Comparison of ENCODE assay signal across 8 cellular contexts in genomic region chr19:48719263-48720171, GRCh38. TPM values are rescaled to one million over a fixed set of nuclear protein-coding genes. Genes with fewer than 3 reads are reported as not detected.
A peak's percentile ranks its signal among the peaks of the same experiment; 100 is the strongest.
DNase-seq lines count a peak whose midpoint lies in the region; ATAC-seq, FAIRE-seq and TF ChIP-seq lines count a peak whose summit lies in the region.

Gene MAMSTR (minus strand): TSS chr19:48719725. CDS start chr19:48719031, 694 bp downstream.

- H3K4me3 ChIP-seq in K562 (peak within 1 kb of the TSS; percentile 54), mesenchymal stem cell (ENCODE audit: insufficient read depth in 1 of 2, low read depth in 1 of 2, low read length in 2 of 2) (peak within 1 kb of the TSS in 1 of 2 experiments; percentile 84), upper lobe of right lung (peak within 1 kb of the TSS; percentile 63)

- no peak for TF ChIP-seq POLR2A in K562 (conservative IDR thresholded peaks at IDR 0.05)

- H3K14ac ChIP-seq in mesenchymal stem cell (ENCODE audit: low read length in 2 of 2) = no peak within 1 kb of the TSS

- H3K9ac ChIP-seq in K562 (ENCODE audit: insufficient read depth in 1 of 2, low read depth in 2 of 2, low read length in 2 of 2) (peak within 1 kb of the TSS; percentile 69 to 91), mesenchymal stem cell (ENCODE audit: low read length) (peak within 1 kb of the TSS; percentile 88)

- peaks cover 8% of the 10 kb centered on the region for H3K79me1 ChIP-seq in mesenchymal stem cell (replicated peaks; ENCODE audit: low read length, poor library complexity, severe bottlenecking)

- TF ChIP-seq EP300 in K562 (IDR thresholded peaks at IDR 0.05; ENCODE audit: low read length) = no peak

- H3K23ac ChIP-seq in mesenchymal stem cell (ENCODE audit: low read length in 2 of 2) = no peak within 1 kb of the TSS

- no peaks in the 10 kb centered on the region for H3K27me3 ChIP-seq in K562 (ENCODE audit: control insufficient read depth in 2 of 2, insufficient read depth in 2 of 2, low read length in 2 of 2)
- no peaks in the 10 kb centered on the region for H3K27me3 ChIP-seq in mesenchymal stem cell (ENCODE audit: control insufficient read depth in 1 of 2, insufficient read depth in 1 of 2, low read length in 2 of 2)
- H3K27me3 ChIP-seq in upper lobe of right lung = no peaks in the 10 kb centered on the region

- H2AK5ac ChIP-seq in mesenchymal stem cell (ENCODE audit: low read length, severe bottlenecking) = no peak within 1 kb of the TSS

- BruUV-seq in K562 (replicated peaks; lab: Mats Ljungman, UMichigan) = no TSS peak

- H3K4ac ChIP-seq in mesenchymal stem cell (ENCODE audit: low read depth in 1 of 2, low read length in 2 of 2) = peak within 1 kb of the TSS; percentile 69 to 85

- H3K27ac ChIP-seq in K562 (ENCODE audit: extremely low read depth, low read depth, low read length) (peak within 1 kb of the TSS; percentile 75), mesenchymal stem cell (ENCODE audit: low read length, poor library complexity, severe bottlenecking) (no peak within 1 kb of the TSS), upper lobe of right lung (peak within 1 kb of the TSS; percentile 84)

- H2BK120ac ChIP-seq in mesenchymal stem cell (ENCODE audit: low read depth, low read length) = peak within 1 kb of the TSS; percentile 77

- intact Hi-C loops in activated naive CD4-positive, alpha-beta T cell treated with anti-CD3 and anti-CD28 coated beads for 36 hours (cut with micrococcal nuclease) = no loop called here
- intact Hi-C loops in K562 (cut with micrococcal nuclease) (no loop called here), upper lobe of right lung (cut with DNase I) (no loop called here)

- no peaks in the 10 kb centered on the region for H3K9me1 ChIP-seq in K562 (ENCODE audit: control insufficient read depth, insufficient read depth, low read length)

- no peak for DNase-seq in activated naive CD4-positive, alpha-beta T cell treated with anti-CD3 and anti-CD28 coated beads for 36 hours
- no peak for DNase-seq in activated naive CD4-positive, alpha-beta T cell treated with Interleukin-2 at 50 U/mL for 16 hours
- DNase-seq in K562 (ENCODE audit: extremely low read depth in 1 of 4, low spot score in 3 of 4) (peak in 2 of 4 experiments; percentile 41 to 44), mesenchymal stem cell (no peak), upper lobe of right lung (no peak), NCI-H2196 (lab: John Stamatoyannopoulos, UW; ENCODE audit: unreplicated experiment) (no peak)

- peak within 1 kb of the TSS in 1 of 2 experiments; percentile 70 for H2BK12ac ChIP-seq in mesenchymal stem cell (ENCODE audit: low read length in 2 of 2)

- ATAC-seq in K562 (no peak), upper lobe of right lung (no peak), GM18498 (IDR thresholded peaks at IDR 0.05; ENCODE audit: unreplicated experiment) (no peak), GM18511 (IDR thresholded peaks at IDR 0.05; ENCODE audit: unreplicated experiment) (no peak)

- H3K4me2 ChIP-seq in K562 (ENCODE audit: insufficient read depth, low read length) = peak within 1 kb of the TSS; percentile 84
- H3K4me2 ChIP-seq in mesenchymal stem cell (ENCODE audit: low read length, poor library complexity, severe bottlenecking) = no peak within 1 kb of the TSS

- H3K9me3 Mint-ChIP-seq in activated naive CD4-positive, alpha-beta T cell treated with anti-CD3 and anti-CD28 coated beads for 36 hours = no peaks in the 10 kb centered on the region

- H3K18ac ChIP-seq in mesenchymal stem cell (ENCODE audit: low read depth in 1 of 2, low read length in 2 of 2) = peak within 1 kb of the TSS; percentile 47 to 56

- H2BK15ac ChIP-seq in mesenchymal stem cell (ENCODE audit: low read depth, poor library complexity, severe bottlenecking) = peak within 1 kb of the TSS; percentile 64

- TF ChIP-seq CTCF in K562 (IDR thresholded peaks at IDR 0.05 in 2 of 3, conservative IDR thresholded peaks at IDR 0.05 in 1 of 3; ENCODE audit: insufficient read depth in 2 of 3, low read depth in 1 of 3, low read length in 3 of 3) (no peak), upper lobe of right lung (IDR thresholded peaks at IDR 0.05) (no peak)

- H2AFZ ChIP-seq in K562 (ENCODE audit: low read depth, low read length) (peak within 1 kb of the TSS; percentile 98), mesenchymal stem cell (ENCODE audit: low read depth, low read length) (peak within 1 kb of the TSS; percentile 66)

- no peak for TF ChIP-seq RAD21 in K562 (CRISPR knock-in tag; conservative IDR thresholded peaks at IDR 0.05 in 1 of 2, IDR thresholded peaks at IDR 0.05 in 1 of 2)

- H3K4me1 Mint-ChIP-seq in activated naive CD4-positive, alpha-beta T cell treated with anti-CD3 and anti-CD28 coated beads for 36 hours (ENCODE audit: low read depth) = peaks cover 13% of the 10 kb centered on the region

- no peak for FAIRE-seq in K562 (lab: Jason Lieb, UNC)

- in situ Hi-C loops in K562 (cut with MboI) = no loop called here

- WGBS in K562 (ENCODE audit: insufficient coverage, low coverage, missing lambda C conversion rate) = 80% methylated on average over 15 of the region's 33 CpGs
- 89% methylated on average over 32 of the region's 33 CpGs for WGBS in mesenchymal stem cell

- H4K20me1 ChIP-seq in K562 (replicated peaks; ENCODE audit: control insufficient read depth, insufficient read depth, low read length) = no peaks in the 10 kb centered on the region

- 0 out of 3 replicates have a peak, but pooled peaks cover 3% of the 10 kb centered on the region for H3K79me2 ChIP-seq in K562 (ENCODE audit: control insufficient read depth, insufficient read depth, low read length)

- H4K91ac ChIP-seq in mesenchymal stem cell (ENCODE audit: low read length) = peak within 1 kb of the TSS; percentile 28

- H3K27ac Mint-ChIP-seq in activated naive CD4-positive, alpha-beta T cell treated with anti-CD3 and anti-CD28 coated beads for 36 hours = peak within 1 kb of the TSS; percentile 92

- H3K9me3 ChIP-seq in K562 (replicated peaks; ENCODE audit: control insufficient read depth, insufficient read depth, low read depth, low read length) (no peaks in the 10 kb centered on the region), mesenchymal stem cell (ENCODE audit: control insufficient read depth, low read length) (no peaks in the 10 kb centered on the region), upper lobe of right lung (no peaks in the 10 kb centered on the region)

- POLR2A ChIA-PET in K562 (lab: Yijun Ruan, JAX) = interaction anchor here (1.1 kb wide), 1 partner anchor 58 kb away, joined by 3 read pairs; no protein-coding TSS in a partner anchor

- CTCF ChIA-PET in activated naive CD4-positive, alpha-beta T cell treated with anti-CD3 and anti-CD28 coated beads for 36 hours (lab: Charles Lee) = no interaction called here
- CTCF ChIA-PET in K562 (lab: Yijun Ruan, JAX; ENCODE audit: low intra/inter-chr PET ratio) = interaction anchor here (0.6 kb wide), 1 partner anchor 532 kb away, joined by 4 read pairs; no protein-coding TSS in a partner anchor

- H3K36me3 ChIP-seq in K562 (ENCODE audit: control insufficient read depth, insufficient read depth, low read length) = no peaks in the 10 kb centered on the region
- H3K36me3 ChIP-seq in mesenchymal stem cell (ENCODE audit: control insufficient read depth in 1 of 2, insufficient read depth in 2 of 2, low read depth in 1 of 2, low read length in 2 of 2) = no peaks in the 10 kb centered on the region
- H3K36me3 ChIP-seq in upper lobe of right lung = no peaks in the 10 kb centered on the region

- H3K27me3 Mint-ChIP-seq in activated naive CD4-positive, alpha-beta T cell treated with anti-CD3 and anti-CD28 coated beads for 36 hours (ENCODE audit: low read depth) = no peaks in the 10 kb centered on the region

- H4K8ac ChIP-seq in mesenchymal stem cell (ENCODE audit: low read length) = peak within 1 kb of the TSS; percentile 55

- H3K4me1 ChIP-seq in K562 (replicated peaks in 1 of 2; ENCODE audit: control insufficient read depth in 2 of 2, insufficient read depth in 2 of 2, low read length in 2 of 2) = peaks cover 16 to 62% of the 10 kb centered on the region in 2 experiments
- peaks cover 22% of the 10 kb centered on the region for H3K4me1 ChIP-seq in mesenchymal stem cell (ENCODE audit: control insufficient read depth, insufficient read depth, low read depth, low read length)
- peaks cover 29% of the 10 kb centered on the region for H3K4me1 ChIP-seq in upper lobe of right lung

- no peaks in the 10 kb centered on the region for H3K36me3 Mint-ChIP-seq in activated naive CD4-positive, alpha-beta T cell treated with anti-CD3 and anti-CD28 coated beads for 36 hours (ENCODE audit: low read depth)

- no peak within 1 kb of the TSS for H2BK5ac ChIP-seq in mesenchymal stem cell (ENCODE audit: low read depth, low read length, poor library complexity, severe bottlenecking)

- H3K4me3 Mint-ChIP-seq in activated naive CD4-positive, alpha-beta T cell treated with anti-CD3 and anti-CD28 coated beads for 36 hours = peak within 1 kb of the TSS; percentile 82

TF ChIP-seq in K562, 482 proteins besides CTCF, POLR2A, EP300 and RAD21:
- TF ChIP-seq PCBP1 (IDR thresholded peaks at IDR 0.05; ENCODE audit: low read depth, low read length, poor library complexity, severe bottlenecking) (peak; percentile 30), POLR2G (IDR thresholded peaks at IDR 0.05; ENCODE audit: low read depth, low read length) (peak; percentile 68), MYBL2 (IDR thresholded peaks at IDR 0.05; ENCODE audit: low read depth) (no peak), MYBL2 (CRISPR knock-in tag; IDR thresholded peaks at IDR 0.05; ENCODE audit: borderline replicate concordance) (no peak)
TF ChIP-seq in K562: peak in this region for 2.

RNA-seq across cellular contexts. Expression of gene MAMSTR, which starts in this region (rescaled TPM):
- under 1 TPM; 0.44 to 0.57 TPM for total RNA-seq in activated naive CD4-positive, alpha-beta T cell treated with anti-CD3 and anti-CD28 coated beads for 36 hours
- total RNA-seq in K562 (2011; cell fraction: chromatin; rRNA removed; ENCODE audit: low replicate concordance) = 1.8 and 3.4 TPM in 2 replicates
- 2.5 and 3.2 TPM in 2 replicates for total RNA-seq in K562 (2011; cell fraction: nucleolus; rRNA removed)
- total RNA-seq in K562 (2011; cell fraction: nucleoplasm; rRNA removed) = 2.4 and 2.7 TPM in 2 replicates
- total RNA-seq in K562 (2014; rRNA removed) = 0.27 and 0.45 TPM in 2 replicates
- 0.22 and 0.29 TPM in 2 replicates for total RNA-seq in K562 (2014; rRNA removed; fragmentation: Illumina TruSeq; extraction: Trizol)
- 0.49 and 0.51 TPM in 2 replicates for total RNA-seq in K562 (2015; rRNA removed; fragmentation: Illumina TruSeq; extraction: Trizol)
- 1.00 and 1.3 TPM in 2 replicates for total RNA-seq in K562 (2021)
- 0.27 and 0.29 TPM in 2 replicates for polyA plus RNA-seq in K562 (2011; rRNA removed)
- 0.37 and 0.70 TPM in 2 replicates for polyA plus RNA-seq in K562 (2011; cell fraction: cytosol; rRNA removed)
- 0.66 and 0.73 TPM in 2 replicates for polyA plus RNA-seq in K562 (2011; cell fraction: nucleus; rRNA removed)
- 0.50 and 0.64 TPM in 2 replicates for polyA plus RNA-seq in K562 (2012)
- 0.55 and 0.73 TPM in 2 replicates for polyA plus RNA-seq in K562 (2014; fragmentation: Illumina TruSeq; extraction: Trizol)
- under 1 TPM in 1 of 2 experiments, not detected in 1; 0.08 TPM for polyA plus RNA-seq in K562 (2014; fragmentation: Nextera tagmentation; extraction: Ambion mirVana)
- 0.84 and 0.91 TPM in 2 replicates for polyA plus RNA-seq in K562 (2014; rRNA removed)
- polyA minus RNA-seq in K562 (2011; rRNA and poly(A)+ RNA removed) = 0.35 and 0.51 TPM in 2 replicates
- not detected in 2 replicates for polyA minus RNA-seq in K562 (2011; cell fraction: cytosol; rRNA and poly(A)+ RNA removed)
- 0.67 and 0.78 TPM in 2 replicates for polyA minus RNA-seq in K562 (2011; cell fraction: nucleus; rRNA and poly(A)+ RNA removed)
- polyA plus RNA-seq in mesenchymal stem cell (2013, experiment 1 of 2) = 1.3 TPM
- polyA plus RNA-seq in mesenchymal stem cell (2013, experiment 2 of 2) = 0.99 TPM
- 1.2 TPM for total RNA-seq in upper lobe of right lung
